ENCODE assay signal across 8 cellular contexts in genomic region chr2:210477496-210477895, GRCh38. TPM values are rescaled to one million over a fixed set of nuclear protein-coding genes. Genes with fewer than 3 reads are reported as not detected.
A peak's percentile ranks its signal among the peaks of the same experiment; 100 is the strongest.
DNase-seq lines count a peak whose midpoint lies in the region; ATAC-seq, FAIRE-seq and TF ChIP-seq lines count a peak whose summit lies in the region.

No MANE protein-coding gene starts in this region.

- no peaks in the 10 kb centered on the region for H3K9me3 ChIP-seq in WERI-Rb-1 (ENCODE audit: severe bottlenecking)

- TF ChIP-seq POLR2A in GM18505 (IDR thresholded peaks at IDR 0.05; ENCODE audit: borderline replicate concordance, extremely low read depth, insufficient read depth, insufficient read length), result no peak

- H3K27me3 ChIP-seq in H7 (ENCODE audit: control insufficient read depth, insufficient read depth, low read length) (no peaks in the 10 kb centered on the region), WERI-Rb-1 (ENCODE audit: insufficient read depth, low read depth, severe bottlenecking) (no peaks in the 10 kb centered on the region), rectal smooth muscle tissue (ENCODE audit: control insufficient read depth, insufficient read depth, low read length) (no peaks in the 10 kb centered on the region)

- peak; percentile 87 for FAIRE-seq in A204.1 (lab: Jason Lieb, UNC)

- H3K27ac ChIP-seq in WERI-Rb-1, result no peak overlapping the region
- peak overlapping the region; percentile 81 for H3K27ac ChIP-seq in rectal smooth muscle tissue (ENCODE audit: low read depth, low read length)

- TF ChIP-seq CTCF in WERI-Rb-1 (IDR thresholded peaks at IDR 0.05; ENCODE audit: low read depth, low read length), result no peak
- TF ChIP-seq CTCF in fibroblast of pulmonary artery (IDR thresholded peaks at IDR 0.05; ENCODE audit: low read length, missing control alignments), result no peak

- H3K36me3 ChIP-seq in H7 (replicated peaks; ENCODE audit: control insufficient read depth, insufficient read depth, low read length) (no peaks in the 10 kb centered on the region), WERI-Rb-1 (peaks cover 12% of the 10 kb centered on the region; the same call in 1 of the 2 replicates), rectal smooth muscle tissue (ENCODE audit: control insufficient read depth, insufficient read depth, low read length) (no peaks in the 10 kb centered on the region)

- peak; percentile 69 for DNase-seq in H7
- peak; percentile 13 for DNase-seq in WERI-Rb-1
- DNase-seq in fibroblast of pulmonary artery (ENCODE audit: low read depth), result peak; percentile 68
- no peak for DNase-seq in NOMO-1 treated with dmso at 0.1 percent for 144 hours (lab: John Stamatoyannopoulos, UW; ENCODE audit: unreplicated experiment)

- H3K4me1 ChIP-seq in rectal smooth muscle tissue (ENCODE audit: control insufficient read depth, insufficient read depth, low read length), result peaks cover 8% of the 10 kb centered on the region

- ATAC-seq in HG02571 (IDR thresholded peaks at IDR 0.05; ENCODE audit: unreplicated experiment), result no peak
- no peak for ATAC-seq in GM18505 (IDR thresholded peaks at IDR 0.05; ENCODE audit: unreplicated experiment)

- H3K4me3 ChIP-seq in H7 (ENCODE audit: insufficient read depth, low read depth, low read length), result peak overlapping the region; percentile 74; the same call in 1 of the 2 replicates
- no peak overlapping the region for H3K4me3 ChIP-seq in WERI-Rb-1 (ENCODE audit: low read depth, low read length)
- peak overlapping the region; percentile 73 for H3K4me3 ChIP-seq in fibroblast of pulmonary artery (replicated peaks; ENCODE audit: low read depth, low read length)
- H3K4me3 ChIP-seq in rectal smooth muscle tissue (ENCODE audit: low read length), result peak overlapping the region; percentile 37

- H3K9ac ChIP-seq in rectal smooth muscle tissue (ENCODE audit: low read length), result no peak overlapping the region

RNA-seq across cellular contexts. Expression of gene LANCL1, which starts 0.9 kb away (rescaled TPM):
- 18.8 and 24.5 TPM in 2 replicates for total RNA-seq in H7 (2014; rRNA removed; shearing (Covaris generic))
